8 cellular contexts compared by ENCODE assay signal in genomic region chr19:55257461-55258411, GRCh38. TPM values are rescaled to one million over a fixed set of nuclear protein-coding genes. Genes with fewer than 3 reads are reported as not detected.
DNase-seq lines count a peak whose midpoint lies in the region; TF ChIP-seq lines count a peak whose summit lies in the region.

No MANE protein-coding gene starts in this region.

- H3K79me2 ChIP-seq in OCI-LY3 (ENCODE audit: low read length) = peaks cover 69% of the 10 kb centered on the region

- TF ChIP-seq CTCF in OCI-LY3 (IDR thresholded peaks at IDR 0.05; ENCODE audit: low read depth, low read length) = no peak
- no peak for TF ChIP-seq CTCF in MCF 10A (IDR thresholded peaks at IDR 0.05; ENCODE audit: unreplicated experiment)

- H3K27ac ChIP-seq in OCI-LY3 (ENCODE audit: low read length) (peak overlapping the region; percentile 99), temporal lobe (ENCODE audit: low read depth, low read length) (peak overlapping the region; percentile 6)

- peak overlapping the region; percentile 100 for H3K4me2 ChIP-seq in OCI-LY3 (ENCODE audit: low read length)

- peak overlapping the region; percentile 99 for H3K9ac ChIP-seq in OCI-LY3 (ENCODE audit: low read length)

- H3K27me3 ChIP-seq in OCI-LY3 (ENCODE audit: low read depth, low read length) = no peaks in the 10 kb centered on the region

- no peak overlapping the region for H2AFZ ChIP-seq in OCI-LY3 (ENCODE audit: low read depth, low read length)

- no peaks in the 10 kb centered on the region for H3K27me3 Mint-ChIP-seq in MCF 10A (ENCODE audit: insufficient read depth, unreplicated experiment)

- CTCF ChIA-PET in MCF 10A (lab: Yijun Ruan, JAX) = interaction anchor here (0.7 to 1.6 kb wide), 7 partner anchors 10 to 117 kb away, joined by 3 to 9 read pairs (median 4); partner anchors contain the start of gene DNAAF3

- peak; percentile 73 for DNase-seq in activated effector memory CD4-positive, alpha-beta T cell treated with anti-CD3 and anti-CD28 coated beads, Interleukin-2, amount 50 U/mL, for 16 hours
- no peak for DNase-seq in activated effector memory CD4-positive, alpha-beta T cell treated with Interleukin-2 at 50 U/mL for 16 hours
- peak; percentile 14 for DNase-seq in MCF 10A (ENCODE audit: unreplicated experiment)
- peak; percentile 17 for DNase-seq in lung microvascular endothelial cell (ENCODE audit: low read depth in 2 of 2)
- no peak for DNase-seq in activated gamma-delta T cell treated with Interleukin-2 at 50 U/mL for 16 hours
- no peak for DNase-seq in NCI-H2029 (lab: John Stamatoyannopoulos, UW)

- peaks cover 41% of the 10 kb centered on the region for H3K4me1 ChIP-seq in OCI-LY3 (ENCODE audit: low read length)

- peaks cover 35% of the 10 kb centered on the region for H3K4me1 Mint-ChIP-seq in MCF 10A (ENCODE audit: insufficient read depth, unreplicated experiment)

- H3K27ac Mint-ChIP-seq in MCF 10A (ENCODE audit: low read depth, unreplicated experiment) = peak overlapping the region; percentile 92

- POLR2A ChIA-PET in MCF 10A (lab: Yijun Ruan, JAX) = interaction anchor here (0.7 to 3.3 kb wide), 14 partner anchors 10 to 142 kb away, joined by 3 to 16 read pairs (median 3); partner anchors contain the start of genes HSPBP1 and KMT5C

- peak overlapping the region; percentile 97 for H3K4me3 ChIP-seq in OCI-LY3 (ENCODE audit: low read length)

- H4K20me1 ChIP-seq in OCI-LY3 (ENCODE audit: insufficient read depth, low read length) = peaks cover 32% of the 10 kb centered on the region

- no peaks in the 10 kb centered on the region for H3K9me3 ChIP-seq in OCI-LY3 (ENCODE audit: insufficient read depth, low read length)

- intact Hi-C loops in MCF 10A (cut with micrococcal nuclease) = loop anchor here (5.0 kb wide), 1 partner anchor 90 kb away; the partner anchor contains the start of gene DNAAF3

- H3K36me3 ChIP-seq in OCI-LY3 (replicated peaks; ENCODE audit: low read depth, low read length) = peaks cover 41% of the 10 kb centered on the region

- no peaks in the 10 kb centered on the region for H3K9me3 Mint-ChIP-seq in MCF 10A (ENCODE audit: unreplicated experiment)

- H3K36me3 Mint-ChIP-seq in MCF 10A (ENCODE audit: insufficient read depth, unreplicated experiment) = peaks cover 34% of the 10 kb centered on the region

- BruUV-seq in MCF 10A (replicated peaks; lab: Mats Ljungman, UMichigan) = no TSS peak

- peak overlapping the region; percentile 88 for H3K4me3 Mint-ChIP-seq in MCF 10A (ENCODE audit: unreplicated experiment)

RNA-seq across cellular contexts. Expression of gene PPP6R1, which starts 1.1 kb away (rescaled TPM):
- total RNA-seq in MCF 10A (2022) = 70.6 and 78.9 TPM in 2 replicates
- 16.1 and 24.8 TPM in 2 replicates for total RNA-seq in lung microvascular endothelial cell
- total RNA-seq in temporal lobe = 13.3 TPM

RNA-seq across cellular contexts. Expression of gene HSPBP1, which starts 22.2 kb away (rescaled TPM):
- 49.2 and 53.1 TPM in 2 replicates for total RNA-seq in MCF 10A (2022)
- 17.2 and 19.0 TPM in 2 replicates for total RNA-seq in lung microvascular endothelial cell
- 19.7 TPM for total RNA-seq in temporal lobe

RNA-seq across cellular contexts. Expression of gene BRSK1, which starts 26.1 kb away (rescaled TPM):
- total RNA-seq in MCF 10A (2022) (3.8 and 5.1 TPM in 2 replicates), lung microvascular endothelial cell (under 0.01 and 1.2 TPM in 2 replicates), temporal lobe (81.4 TPM)

RNA-seq across cellular contexts. Expression of gene TMEM86B, which starts 29.2 kb away (rescaled TPM):
- 4.2 and 4.7 TPM in 2 replicates for total RNA-seq in MCF 10A (2022)
- 0.44 and 0.99 TPM in 2 replicates for total RNA-seq in lung microvascular endothelial cell
- 0.98 TPM for total RNA-seq in temporal lobe

RNA-seq across cellular contexts. Expression of gene PTPRH, which starts 48.4 kb away (rescaled TPM):
- 0.56 and 2.3 TPM in 2 replicates for total RNA-seq in MCF 10A (2022)
- total RNA-seq in lung microvascular endothelial cell = under 0.01 TPM in 2 replicates
- not detected for total RNA-seq in temporal lobe

Comparison
In these comparisons a context has a peak if more than half of its experiments do, and no peak if none do; other contexts are left out.
1. DNase-seq: peak in activated effector memory CD4-positive, alpha-beta T cell treated with anti-CD3 and anti-CD28 coated beads, Interleukin-2, amount 50 U/mL, for 16 hours (single experiment), MCF 10A (single experiment) and lung microvascular endothelial cell (2 of 2); none in activated effector memory CD4-positive, alpha-beta T cell treated with Interleukin-2 at 50 U/mL for 16 hours (single experiment), activated gamma-delta T cell treated with Interleukin-2 at 50 U/mL for 16 hours (single experiment) and NCI-H2029 (single experiment).
2. RNA of gene BRSK1, which starts 26.1 kb away (total RNA-seq): 81.4 TPM in temporal lobe (single experiment); 3.8 to 5.1 TPM in MCF 10A and under 0.01 to 1.2 TPM in lung microvascular endothelial cell; every median in the first group is over 10 times any median in the second.